ENCODE assay signal across 8 cellular contexts in the genomic region with DNA sequence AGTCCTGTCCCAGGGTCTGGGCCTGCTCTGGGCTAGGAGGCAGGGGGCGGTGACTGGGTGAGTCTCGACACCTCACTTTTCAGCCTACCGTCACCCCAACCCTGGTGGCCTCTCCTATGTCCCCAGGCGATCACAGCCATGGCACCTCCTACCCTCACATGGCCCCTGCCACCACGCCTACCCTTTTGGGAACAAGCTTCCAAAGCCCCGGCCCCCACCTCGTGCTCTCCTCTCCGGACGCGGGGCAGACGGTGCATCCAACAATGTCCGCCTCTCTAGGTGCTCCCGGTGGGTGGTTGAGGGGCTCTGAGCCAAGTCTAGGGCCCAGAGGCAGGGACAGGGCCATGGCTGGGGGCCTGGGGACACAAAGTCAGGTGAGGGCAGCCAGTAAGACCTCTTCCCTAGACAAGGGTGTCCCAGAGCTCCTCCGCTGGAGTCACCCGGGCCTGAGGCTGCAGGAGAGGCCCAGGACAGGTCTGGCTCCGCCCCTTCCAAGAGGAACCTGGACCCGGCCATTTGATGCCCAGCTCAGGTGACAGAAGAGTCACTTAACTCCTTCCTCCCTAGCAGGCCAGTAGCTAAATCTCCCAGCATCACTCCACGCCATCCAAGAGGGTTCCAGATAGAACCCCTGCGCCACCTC. TPM values are rescaled to one million over a fixed set of nuclear protein-coding genes. Genes with fewer than 3 reads are reported as not detected.
DNase-seq lines count a peak whose midpoint lies in the region; ATAC-seq lines count a peak whose summit lies in the region.

A gene with protein sequence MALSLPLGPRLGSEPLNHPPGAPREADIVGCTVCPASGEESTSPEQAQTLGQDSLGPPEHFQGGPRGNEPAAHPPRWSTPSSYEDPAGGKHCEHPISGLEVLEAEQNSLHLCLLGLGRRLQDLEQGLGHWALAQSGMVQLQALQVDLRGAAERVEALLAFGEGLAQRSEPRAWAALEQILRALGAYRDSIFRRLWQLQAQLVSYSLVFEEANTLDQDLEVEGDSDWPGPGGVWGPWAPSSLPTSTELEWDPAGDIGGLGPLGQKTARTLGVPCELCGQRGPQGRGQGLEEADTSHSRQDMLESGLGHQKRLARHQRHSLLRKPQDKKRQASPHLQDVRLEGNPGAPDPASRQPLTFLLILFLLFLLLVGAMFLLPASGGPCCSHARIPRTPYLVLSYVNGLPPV (minus strand): TSS at position 478 of the 643 bp plus-strand sequence. CDS start 132 bp downstream, at position 346.

- peaks cover 20% of the 10 kb centered on the region for H3K4me1 Mint-ChIP-seq in activated CD4-positive, alpha-beta memory T cell treated with anti-CD3 and anti-CD28 coated beads for 36 hours (ENCODE audit: low read depth)
- peaks cover 37% of the 10 kb centered on the region for H3K4me1 Mint-ChIP-seq in stimulated activated effector memory CD8-positive, alpha-beta T cell treated with anti-CD3 and anti-CD28 coated beads, Interleukin-12 subunit alpha, Interleukin-12 subunit beta, amount 100 ng/mL, for 72 hours

- peak within 1 kb of the TSS; percentile 45 for H3K4me3 Mint-ChIP-seq in activated CD4-positive, alpha-beta memory T cell treated with anti-CD3 and anti-CD28 coated beads for 36 hours
- peak within 1 kb of the TSS; percentile 47 for H3K4me3 Mint-ChIP-seq in stimulated activated effector memory CD8-positive, alpha-beta T cell treated with anti-CD3 and anti-CD28 coated beads, Interleukin-12 subunit alpha, Interleukin-12 subunit beta, amount 100 ng/mL, for 72 hours

- H3K27me3 Mint-ChIP-seq in activated CD4-positive, alpha-beta memory T cell treated with anti-CD3 and anti-CD28 coated beads for 36 hours = no peaks in the 10 kb centered on the region

- ATAC-seq in stimulated activated effector memory CD8-positive, alpha-beta T cell treated with anti-CD3 and anti-CD28 coated beads, Interleukin-12 subunit alpha, Interleukin-12 subunit beta, amount 100 ng/mL, for 72 hours = no peak
- ATAC-seq in HG02840 (IDR thresholded peaks at IDR 0.05; ENCODE audit: low FRiP score, unreplicated experiment) (no peak), GM18858 (IDR thresholded peaks at IDR 0.05; ENCODE audit: unreplicated experiment) (no peak)

- CTCF ChIA-PET in activated CD4-positive, alpha-beta memory T cell treated with anti-CD3 and anti-CD28 coated beads for 36 hours (lab: Charles Lee) = interaction anchor here (2.4 kb wide), 1 partner anchor 14 kb away, joined by 8 read pairs; a partner anchor contains a TSS

- H3K27ac Mint-ChIP-seq in activated CD4-positive, alpha-beta memory T cell treated with anti-CD3 and anti-CD28 coated beads for 36 hours = no peak within 1 kb of the TSS
- no peak within 1 kb of the TSS for H3K27ac Mint-ChIP-seq in stimulated activated effector memory CD8-positive, alpha-beta T cell treated with anti-CD3 and anti-CD28 coated beads, Interleukin-12 subunit alpha, Interleukin-12 subunit beta, amount 100 ng/mL, for 72 hours

- no peaks in the 10 kb centered on the region for H3K9me3 Mint-ChIP-seq in activated CD4-positive, alpha-beta memory T cell treated with anti-CD3 and anti-CD28 coated beads for 36 hours
- no peaks in the 10 kb centered on the region for H3K9me3 Mint-ChIP-seq in stimulated activated effector memory CD8-positive, alpha-beta T cell treated with anti-CD3 and anti-CD28 coated beads, Interleukin-12 subunit alpha, Interleukin-12 subunit beta, amount 100 ng/mL, for 72 hours

- POLR2A ChIA-PET in activated CD4-positive, alpha-beta memory T cell treated with anti-CD3 and anti-CD28 coated beads for 36 hours (lab: Charles Lee) = interaction anchor here (0.8 to 0.9 kb wide), 2 partner anchors 15 to 46 kb away, joined by 3 read pairs; a partner anchor contains a TSS

- H3K4me3 ChIP-seq in iPS-11a (ENCODE audit: low read depth, low read length) = peak within 1 kb of the TSS; percentile 22

- H3K36me3 Mint-ChIP-seq in activated CD4-positive, alpha-beta memory T cell treated with anti-CD3 and anti-CD28 coated beads for 36 hours = no peaks in the 10 kb centered on the region
- peaks cover 13% of the 10 kb centered on the region for H3K36me3 Mint-ChIP-seq in stimulated activated effector memory CD8-positive, alpha-beta T cell treated with anti-CD3 and anti-CD28 coated beads, Interleukin-12 subunit alpha, Interleukin-12 subunit beta, amount 100 ng/mL, for 72 hours

- DNase-seq in NCI-H748 (lab: John Stamatoyannopoulos, UW; ENCODE audit: unreplicated experiment) (peak; percentile 45), NCI-H748 treated with DMSO at 0.1 percent for 48 hours (lab: John Stamatoyannopoulos, UW) (no peak), epidermal melanocyte (ENCODE audit: insufficient read length, low spot score) (no peak)
- DNase-seq in activated CD4-positive, alpha-beta memory T cell treated with anti-CD3 and anti-CD28 coated beads for 36 hours = no peak
- DNase-seq in stimulated activated effector memory CD8-positive, alpha-beta T cell treated with anti-CD3 and anti-CD28 coated beads, Interleukin-12 subunit alpha, Interleukin-12 subunit beta, amount 100 ng/mL, for 72 hours (ENCODE audit: low spot score in 2 of 2) = no peak

- intact Hi-C loops in activated CD4-positive, alpha-beta memory T cell treated with anti-CD3 and anti-CD28 coated beads for 36 hours (cut with micrococcal nuclease) = no loop called here

RNA-seq across cellular contexts. Expression of the gene that starts here (rescaled TPM):
- total RNA-seq in activated CD4-positive, alpha-beta memory T cell treated with anti-CD3 and anti-CD28 coated beads for 36 hours = 1 to 10 TPM; 2.0 to 2.9 TPM
